8 cellular contexts compared by ENCODE assay signal in genomic region chr19:46745521-46746280, GRCh38. TPM values are rescaled to one million over a fixed set of nuclear protein-coding genes. Genes with fewer than 3 reads are reported as not detected.
DNase-seq lines count a peak whose midpoint lies in the region; TF ChIP-seq lines count a peak whose summit lies in the region.

FKRP (plus strand) TSS chr19:46746057; CDS start chr19:46755451, 9,394 bp downstream.

- intact Hi-C loops in vagina (cut with DNase I), result no loop called here

- peak within 1 kb of the TSS; percentile 88 for H3K27ac Mint-ChIP-seq in neural crest cell (ENCODE audit: unreplicated experiment)

- DNase-seq in NCI-H146 (lab: John Stamatoyannopoulos, UW) (peak; percentile 37), NCI-H146 treated with DMSO at 0.1 percent for 48 hours (lab: John Stamatoyannopoulos, UW; ENCODE audit: unreplicated experiment) (no peak), HuH-7 (ENCODE audit: low spot score) (peak; percentile 47), activated T-cell treated with anti-CD3 and anti-CD28 coated beads for 4 hours (peak; percentile 28), fibroblast of mammary gland (ENCODE audit: low read depth) (no peak), neural crest cell (ENCODE audit: low read depth, low spot score) (peak; percentile 17), vagina (ENCODE audit: extremely low spot score in 2 of 2) (no peak), activated gamma-delta T cell treated with Interleukin-2 at 50 U/mL for 16 hours (no peak)

- no peak for TF ChIP-seq POLR2A in vagina (IDR thresholded peaks at IDR 0.05)

- no peaks in the 10 kb centered on the region for H3K27me3 ChIP-seq in vagina

- peaks cover 8% of the 10 kb centered on the region for H3K36me3 Mint-ChIP-seq in neural crest cell (ENCODE audit: low read depth)

- no peaks in the 10 kb centered on the region for H3K9me3 ChIP-seq in vagina

- peaks cover 51% of the 10 kb centered on the region for H3K4me1 Mint-ChIP-seq in neural crest cell

- no peaks in the 10 kb centered on the region for H3K36me3 ChIP-seq in vagina

- peak within 1 kb of the TSS; percentile 96 for H3K27ac ChIP-seq in vagina

- H3K27me3 Mint-ChIP-seq in neural crest cell (ENCODE audit: low read depth), result no peaks in the 10 kb centered on the region

- TF ChIP-seq CTCF in fibroblast of mammary gland (conservative IDR thresholded peaks at IDR 0.05; ENCODE audit: control insufficient read depth, insufficient read depth, low read depth, low read length) (no peak), neural crest cell (conservative IDR thresholded peaks at IDR 0.05) (no peak), vagina (IDR thresholded peaks at IDR 0.05) (no peak)

- H3K4me1 ChIP-seq in vagina, result peaks cover 57% of the 10 kb centered on the region

- H3K9me3 Mint-ChIP-seq in neural crest cell, result no peaks in the 10 kb centered on the region

- H3K4me3 Mint-ChIP-seq in neural crest cell, result peak within 1 kb of the TSS; percentile 95

- H3K4me3 ChIP-seq in fibroblast of mammary gland (ENCODE audit: control insufficient read depth, low read depth, low read length), result peak within 1 kb of the TSS; percentile 89
- peak within 1 kb of the TSS; percentile 86 to 87 for H3K4me3 ChIP-seq in vagina

RNA-seq across cellular contexts. Expression of gene FKRP, which starts in this region (rescaled TPM):
- total RNA-seq in neural crest cell (31.9 and 38.6 TPM in 2 replicates), vagina (14.7 TPM)

Comparison
In these comparisons a context has a peak if more than half of its experiments do, and no peak if none do; other contexts are left out.
1. DNase-seq: peak in NCI-H146 (single experiment), HuH-7 (single experiment), activated T-cell treated with anti-CD3 and anti-CD28 coated beads for 4 hours (single experiment) and neural crest cell (single experiment); none in NCI-H146 treated with DMSO at 0.1 percent for 48 hours (single experiment), fibroblast of mammary gland (single experiment), vagina (0 of 2) and activated gamma-delta T cell treated with Interleukin-2 at 50 U/mL for 16 hours (single experiment).